ENCODE assay signal across 8 cellular contexts in the genomic region with DNA sequence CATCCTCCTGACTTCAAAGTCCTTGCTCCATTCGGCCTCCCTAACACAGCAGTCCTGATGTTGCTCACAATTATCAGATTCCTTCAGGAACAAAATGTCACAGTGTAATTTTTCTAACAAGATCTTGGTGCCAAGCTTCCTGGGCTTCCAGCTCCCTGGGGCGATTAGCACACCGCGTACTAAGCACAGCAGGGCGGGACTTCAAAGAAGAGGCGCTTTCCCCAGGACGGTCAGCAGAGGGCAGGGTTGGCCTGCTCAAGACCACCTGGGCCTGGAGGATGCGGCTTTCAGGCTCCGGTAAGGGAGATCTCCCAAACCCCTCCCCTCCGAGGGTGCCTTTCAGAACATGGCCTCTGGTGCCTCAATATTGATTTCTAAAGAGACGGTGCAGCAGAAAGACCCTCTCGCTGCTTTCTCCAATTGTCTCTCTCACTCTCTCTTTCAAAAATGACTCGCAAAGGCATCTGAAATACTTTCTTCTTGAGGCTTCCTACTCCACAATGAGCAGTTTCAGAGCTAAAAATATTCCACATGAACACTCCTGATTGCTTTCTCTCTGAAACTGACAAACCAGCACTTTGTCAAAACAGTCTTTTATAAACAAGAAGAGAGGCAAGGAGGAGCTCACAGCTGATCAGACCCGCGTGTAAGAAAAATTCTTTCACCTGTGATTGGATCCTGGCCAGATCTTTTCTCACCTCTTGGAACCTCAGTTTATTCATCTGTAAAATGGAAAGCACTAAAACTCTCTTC.
DNase-seq lines count a peak whose midpoint lies in the region; ATAC-seq and TF ChIP-seq lines count a peak whose summit lies in the region.

No MANE protein-coding gene starts in this region.

- ATAC-seq in GM18520 (IDR thresholded peaks at IDR 0.05; ENCODE audit: unreplicated experiment) (peak; percentile 91), HG02970 (IDR thresholded peaks at IDR 0.05; ENCODE audit: low FRiP score, unreplicated experiment) (peak; percentile 86), left colon (peak; percentile 98)

- peak; percentile 87 for TF ChIP-seq CTCF in AG10803 (conservative IDR thresholded peaks at IDR 0.05; ENCODE audit: low read length)

- no peak overlapping the region for H3K4me3 ChIP-seq in AG10803 (ENCODE audit: low read length)

- intact Hi-C loops in left colon (cut with DNase I, micrococcal nuclease) = loop anchor here in 1 of 2 donors (5.0 to 10.0 kb wide), 2 partner anchors 714 to 881 kb away; no protein-coding TSS in a partner anchor

- no peak overlapping the region for H3K27ac ChIP-seq in caudate nucleus (ENCODE audit: low read depth, low read length)

- DNase-seq in AG10803 (ENCODE audit: low read depth) (peak; percentile 83), NCI-H146 (lab: John Stamatoyannopoulos, UW) (peak; percentile 79), SW480 (ENCODE audit: low spot score) (peak; percentile 86), caudate nucleus (lab: John Stamatoyannopoulos, UW) (peak in 60 of 61 donors; percentile 14 to 90 (median 66)), left colon (peak; percentile 75)
- DNase-seq in stimulated activated CD4-positive, alpha-beta T cell treated with anti-CD3 and anti-CD28 coated beads, Interleukin-2, amount 100 ng/mL, for 24 hours = peak; percentile 22 to 61
